ENCODE assay signal across 9 cellular contexts in the genomic region with DNA sequence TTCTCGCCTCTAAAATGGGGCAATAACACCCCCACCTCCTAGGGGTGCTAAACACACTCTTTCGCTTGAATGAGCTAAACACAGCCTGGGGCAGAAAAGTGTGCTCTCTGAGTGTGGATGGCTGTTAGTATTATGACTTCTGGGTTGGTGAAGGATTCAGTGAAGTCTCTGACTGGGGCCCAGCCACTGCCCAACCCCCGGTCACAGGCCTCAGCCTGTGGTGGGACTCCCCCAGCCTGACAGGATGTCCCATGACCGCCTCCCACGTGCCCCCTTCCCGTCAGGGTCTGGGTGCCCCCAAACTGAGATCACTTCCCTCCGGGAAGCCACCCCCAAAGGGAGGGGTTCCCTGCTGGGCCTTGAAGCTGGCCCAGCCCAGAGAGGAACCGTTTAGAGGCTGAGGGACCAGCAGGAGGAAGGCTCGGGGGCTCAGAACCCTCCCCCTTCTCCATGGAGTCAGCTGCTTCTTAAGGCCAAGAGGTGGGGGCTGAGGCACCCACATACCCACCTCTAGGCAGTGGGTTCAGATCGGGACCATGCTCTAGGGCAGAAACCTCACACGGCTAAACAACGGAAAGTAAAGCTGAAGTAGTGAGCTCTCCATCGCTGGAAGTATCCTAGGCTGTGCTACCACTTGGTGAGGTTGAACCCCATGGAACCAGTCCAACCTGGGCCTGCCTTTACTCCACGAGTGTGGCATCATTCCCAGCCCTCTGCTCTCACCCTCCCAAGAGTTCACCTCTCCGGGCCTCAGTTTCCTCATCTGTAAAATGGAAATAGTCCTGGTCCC. TPM values are rescaled to one million over a fixed set of nuclear protein-coding genes. Genes with fewer than 3 reads are reported as not detected.
DNase-seq lines count a peak whose midpoint lies in the region; ATAC-seq and TF ChIP-seq lines count a peak whose summit lies in the region.
"Had no signal": no experiment of that assay in that cellular context is flagged by ENCODE, and none has a peak within 500 bp of the region (broad histone marks: within the 10 kb centered on the region; RNA-seq: fewer than 3 reads in every experiment).

No MANE protein-coding gene starts in this region.

- peak overlapping the region; percentile 62 for H3K27ac ChIP-seq in angular gyrus (ENCODE audit: low read depth, low read length)

- no peak overlapping the region for H3K4me3 ChIP-seq in Loucy (ENCODE audit: low read length, poor library complexity, severe bottlenecking)

- peak; percentile 82 for ATAC-seq in activated CD4-positive, alpha-beta T cell treated with anti-CD3 and anti-CD28 coated beads for 36 hours
- peak; percentile 84 for ATAC-seq in stimulated activated effector memory CD8-positive, alpha-beta T cell treated with anti-CD3 and anti-CD28 coated beads, Interleukin-12 subunit alpha, Interleukin-12 subunit beta, amount 100 ng/mL, for 72 hours

- H3K9ac ChIP-seq in Loucy (ENCODE audit: low read depth, low read length, poor library complexity, severe bottlenecking) = no peak overlapping the region

- no peaks in the 10 kb centered on the region for H3K9me3 Mint-ChIP-seq in activated CD4-positive, alpha-beta T cell treated with anti-CD3 and anti-CD28 coated beads for 36 hours (ENCODE audit: low read depth)
- H3K9me3 Mint-ChIP-seq in stimulated activated effector memory CD8-positive, alpha-beta T cell treated with anti-CD3 and anti-CD28 coated beads, Interleukin-12 subunit alpha, Interleukin-12 subunit beta, amount 100 ng/mL, for 72 hours = no peaks in the 10 kb centered on the region
- H3K9me3 Mint-ChIP-seq in nephron progenitor cell = no peaks in the 10 kb centered on the region

- POLR2A ChIA-PET in activated CD4-positive, alpha-beta T cell treated with anti-CD3 and anti-CD28 coated beads for 36 hours (lab: Charles Lee) = interaction anchor here (1.0 kb wide), 1 partner anchor 11 kb away, joined by 3 read pairs; no protein-coding TSS in a partner anchor

- H2AFZ ChIP-seq in Loucy (ENCODE audit: low read length) = 0 out of 2 replicates have a peak overlapping the region, but pooled peaks have one; percentile 43

- H3K27me3 ChIP-seq in Loucy (ENCODE audit: insufficient read depth, low read length, poor library complexity, severe bottlenecking) = no peaks in the 10 kb centered on the region

- H3F3A ChIP-seq in Loucy (ENCODE audit: low read depth) = no peaks in the 10 kb centered on the region

- no peaks in the 10 kb centered on the region for H4K20me1 ChIP-seq in Loucy (ENCODE audit: insufficient read depth, low read length, poor library complexity, severe bottlenecking)

- no peaks in the 10 kb centered on the region for H3K79me2 ChIP-seq in Loucy (ENCODE audit: insufficient read depth, low read length)

- CTCF ChIA-PET in activated CD4-positive, alpha-beta T cell treated with anti-CD3 and anti-CD28 coated beads for 36 hours (lab: Charles Lee) = interaction anchor here (0.7 to 1.4 kb wide), 6 partner anchors 16 to 67 kb away, joined by 3 to 7 read pairs (median 4); no protein-coding TSS in a partner anchor

- H3K9me3 ChIP-seq in Loucy (ENCODE audit: insufficient read depth, low read depth, low read length) = no peaks in the 10 kb centered on the region

- H3K9me2 ChIP-seq in Loucy (replicated peaks; ENCODE audit: low read depth, low read length) = no peaks in the 10 kb centered on the region

- peak; percentile 83 for DNase-seq in activated CD4-positive, alpha-beta T cell treated with anti-CD3 and anti-CD28 coated beads for 36 hours
- no peak for DNase-seq in activated CD4-positive, alpha-beta T cell treated with anti-CD3 and anti-CD28 coated beads, Interleukin-2, amount 50 U/mL, for 1 hour
- peak; percentile 47 to 88 for DNase-seq in stimulated activated effector memory CD8-positive, alpha-beta T cell treated with anti-CD3 and anti-CD28 coated beads, Interleukin-12 subunit alpha, Interleukin-12 subunit beta, amount 100 ng/mL, for 72 hours (ENCODE audit: low spot score in 2 of 2)
- no peak for DNase-seq in nephron progenitor cell
- DNase-seq in posterior cingulate gyrus = no peak
- no peak for DNase-seq in NCI-H82 treated with DMSO at 0.1 percent for 48 hours (lab: John Stamatoyannopoulos, UW; ENCODE audit: unreplicated experiment)

- H3K4me1 Mint-ChIP-seq in activated CD4-positive, alpha-beta T cell treated with anti-CD3 and anti-CD28 coated beads for 36 hours = peaks cover 54% of the 10 kb centered on the region
- peaks cover 54% of the 10 kb centered on the region for H3K4me1 Mint-ChIP-seq in stimulated activated effector memory CD8-positive, alpha-beta T cell treated with anti-CD3 and anti-CD28 coated beads, Interleukin-12 subunit alpha, Interleukin-12 subunit beta, amount 100 ng/mL, for 72 hours
- H3K4me1 Mint-ChIP-seq in nephron progenitor cell = peaks cover 24% of the 10 kb centered on the region

- peak overlapping the region; percentile 16 for H3K4me2 ChIP-seq in Loucy (ENCODE audit: low read depth, low read length, poor library complexity, severe bottlenecking)

- peak overlapping the region; percentile 43 for H3K4me3 Mint-ChIP-seq in activated CD4-positive, alpha-beta T cell treated with anti-CD3 and anti-CD28 coated beads for 36 hours
- H3K4me3 Mint-ChIP-seq in stimulated activated effector memory CD8-positive, alpha-beta T cell treated with anti-CD3 and anti-CD28 coated beads, Interleukin-12 subunit alpha, Interleukin-12 subunit beta, amount 100 ng/mL, for 72 hours = peak overlapping the region; percentile 71
- no peak overlapping the region for H3K4me3 Mint-ChIP-seq in nephron progenitor cell

- no peaks in the 10 kb centered on the region for H3K27me3 Mint-ChIP-seq in activated CD4-positive, alpha-beta T cell treated with anti-CD3 and anti-CD28 coated beads for 36 hours
- peaks cover 61% of the 10 kb centered on the region for H3K27me3 Mint-ChIP-seq in nephron progenitor cell (ENCODE audit: low read depth, poor library complexity)

- intact Hi-C loops in activated CD4-positive, alpha-beta T cell treated with anti-CD3 and anti-CD28 coated beads for 36 hours (cut with DNase I, micrococcal nuclease) = no loop called here
- intact Hi-C loops in posterior cingulate gyrus (cut with DNase I) = no loop called here

- H3K36me3 Mint-ChIP-seq in activated CD4-positive, alpha-beta T cell treated with anti-CD3 and anti-CD28 coated beads for 36 hours (ENCODE audit: low read depth) = peaks cover 2% of the 10 kb centered on the region
- H3K36me3 Mint-ChIP-seq in stimulated activated effector memory CD8-positive, alpha-beta T cell treated with anti-CD3 and anti-CD28 coated beads, Interleukin-12 subunit alpha, Interleukin-12 subunit beta, amount 100 ng/mL, for 72 hours = no peaks in the 10 kb centered on the region
- no peaks in the 10 kb centered on the region for H3K36me3 Mint-ChIP-seq in nephron progenitor cell (ENCODE audit: low read depth)

- peaks cover 12% of the 10 kb centered on the region for H3K4me1 ChIP-seq in Loucy (ENCODE audit: insufficient read depth, low read length, poor library complexity, severe bottlenecking)

- no peaks in the 10 kb centered on the region for H3K36me3 ChIP-seq in Loucy (ENCODE audit: insufficient read depth, low read length)

- H3K27ac Mint-ChIP-seq in activated CD4-positive, alpha-beta T cell treated with anti-CD3 and anti-CD28 coated beads for 36 hours = peak overlapping the region; percentile 87
- peak overlapping the region; percentile 96 for H3K27ac Mint-ChIP-seq in stimulated activated effector memory CD8-positive, alpha-beta T cell treated with anti-CD3 and anti-CD28 coated beads, Interleukin-12 subunit alpha, Interleukin-12 subunit beta, amount 100 ng/mL, for 72 hours
- no peak overlapping the region for H3K27ac Mint-ChIP-seq in nephron progenitor cell

- TF ChIP-seq CTCF in Loucy (conservative IDR thresholded peaks at IDR 0.05; ENCODE audit: low read length) = no peak
- no peak for TF ChIP-seq CTCF in nephron progenitor cell (IDR thresholded peaks at IDR 0.05)

RNA-seq across cellular contexts. Expression of a gene that starts 13.8 kb away (rescaled TPM):
- total RNA-seq in activated CD4-positive, alpha-beta T cell treated with anti-CD3 and anti-CD28 coated beads for 36 hours = 10 to 100 TPM; 12.0 to 12.9 TPM
- total RNA-seq: bronchial epithelial cell had no signal

Comparison
In these comparisons a context has a peak if more than half of its experiments do, and no peak if none do; other contexts are left out.
1. DNase-seq: peak in activated CD4-positive, alpha-beta T cell treated with anti-CD3 and anti-CD28 coated beads for 36 hours (single experiment) and stimulated activated effector memory CD8-positive, alpha-beta T cell treated with anti-CD3 and anti-CD28 coated beads, Interleukin-12 subunit alpha, Interleukin-12 subunit beta, amount 100 ng/mL, for 72 hours (2 of 2); none in activated CD4-positive, alpha-beta T cell treated with anti-CD3 and anti-CD28 coated beads, Interleukin-2, amount 50 U/mL, for 1 hour (single experiment), nephron progenitor cell (single experiment), posterior cingulate gyrus (0 of 10) and NCI-H82 treated with DMSO at 0.1 percent for 48 hours (single experiment).